ENCODE assay signal across 1 cellular context in the genomic region with DNA sequence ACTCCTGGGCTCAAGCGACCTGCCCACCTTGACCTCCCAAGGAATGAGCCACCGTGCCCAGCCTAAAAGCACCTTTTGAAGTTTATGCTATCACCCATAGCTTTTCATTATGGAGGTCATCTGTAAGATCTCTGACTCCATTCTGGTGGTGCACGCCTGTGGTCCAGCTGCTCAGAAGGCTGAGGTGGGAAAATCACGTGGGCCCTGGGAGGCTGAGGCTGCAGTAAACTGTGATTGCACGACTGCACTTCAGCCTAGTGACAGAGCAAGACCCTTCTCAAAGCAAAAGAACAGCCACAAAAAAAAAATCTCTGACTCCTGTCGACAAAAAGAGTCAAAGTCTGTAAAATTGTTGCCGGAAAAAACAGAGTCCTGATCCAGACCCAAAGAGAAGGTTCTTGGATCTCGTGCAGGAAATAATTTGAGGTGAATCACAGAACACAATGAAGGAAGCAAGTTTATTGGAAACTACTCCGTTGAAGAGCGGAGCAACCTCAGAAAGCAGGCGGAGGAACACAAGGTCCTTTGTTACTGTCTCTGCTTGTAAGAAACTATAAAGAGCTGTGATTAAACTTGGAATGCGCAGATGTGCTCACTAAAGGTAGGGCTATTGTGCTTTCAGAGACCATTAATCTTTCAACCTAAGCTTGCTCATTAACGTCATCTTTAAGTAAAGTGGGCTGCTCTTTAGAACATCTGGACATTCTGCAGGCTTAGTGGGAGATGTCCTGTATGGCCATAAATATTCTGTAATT.
TF ChIP-seq lines count a peak whose summit lies in the region.

No MANE protein-coding gene starts in this region.

TF ChIP-seq in HepG2, 621 proteins besides CTCF, POLR2A, EP300 and RAD21:
- TF ChIP-seq ZNF552 (CRISPR knock-in tag; IDR thresholded peaks at IDR 0.05; ENCODE audit: borderline replicate concordance) (no peak), ZNF556 (CRISPR knock-in tag; IDR thresholded peaks at IDR 0.05; ENCODE audit: borderline replicate concordance) (no peak), FIP1L1 (IDR thresholded peaks at IDR 0.05; ENCODE audit: borderline replicate concordance, insufficient read depth, low read depth, low read length) (no peak), ZNF20 (CRISPR knock-in tag; IDR thresholded peaks at IDR 0.05) (no peak), ZNF773 (CRISPR knock-in tag; IDR thresholded peaks at IDR 0.05; ENCODE audit: borderline replicate concordance) (no peak), ZNF44 (CRISPR knock-in tag; IDR thresholded peaks at IDR 0.05) (no peak), PBX3 (CRISPR knock-in tag; IDR thresholded peaks at IDR 0.05; ENCODE audit: borderline replicate concordance) (no peak), MBNL3 (CRISPR knock-in tag; conservative IDR thresholded peaks at IDR 0.05) (no peak), MAF1 (CRISPR knock-in tag; IDR thresholded peaks at IDR 0.05; ENCODE audit: borderline replicate concordance) (no peak), RFXAP (CRISPR knock-in tag; IDR thresholded peaks at IDR 0.05; ENCODE audit: borderline replicate concordance) (no peak), HNRNPUL1 (IDR thresholded peaks at IDR 0.05; ENCODE audit: low read depth, low read length) (no peak), FOXP4 (CRISPR knock-in tag; IDR thresholded peaks at IDR 0.05) (no peak), NCOA1 (CRISPR knock-in tag; IDR thresholded peaks at IDR 0.05) (no peak), ARNT (IDR thresholded peaks at IDR 0.05) (no peak), ZMAT3 (CRISPR knock-in tag; conservative IDR thresholded peaks at IDR 0.05) (no peak), ZNF577 (CRISPR knock-in tag; IDR thresholded peaks at IDR 0.05; ENCODE audit: borderline replicate concordance, low read depth) (no peak), FLYWCH1 (CRISPR knock-in tag; IDR thresholded peaks at IDR 0.05) (no peak)
- TF ChIP-seq, protein P1, sequence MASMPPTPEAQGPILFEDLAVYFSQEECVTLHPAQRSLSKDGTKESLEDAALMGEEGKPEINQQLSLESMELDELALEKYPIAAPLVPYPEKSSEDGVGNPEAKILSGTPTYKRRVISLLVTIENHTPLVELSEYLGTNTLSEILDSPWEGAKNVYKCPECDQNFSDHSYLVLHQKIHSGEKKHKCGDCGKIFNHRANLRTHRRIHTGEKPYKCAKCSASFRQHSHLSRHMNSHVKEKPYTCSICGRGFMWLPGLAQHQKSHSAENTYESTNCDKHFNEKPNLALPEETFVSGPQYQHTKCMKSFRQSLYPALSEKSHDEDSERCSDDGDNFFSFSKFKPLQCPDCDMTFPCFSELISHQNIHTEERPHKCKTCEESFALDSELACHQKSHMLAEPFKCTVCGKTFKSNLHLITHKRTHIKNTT (CRISPR knock-in tag; IDR thresholded peaks at IDR 0.05) = no peak
- TF ChIP-seq, protein P2, sequence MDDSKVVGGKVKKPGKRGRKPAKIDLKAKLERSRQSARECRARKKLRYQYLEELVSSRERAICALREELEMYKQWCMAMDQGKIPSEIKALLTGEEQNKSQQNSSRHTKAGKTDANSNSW (CRISPR knock-in tag; IDR thresholded peaks at IDR 0.05; ENCODE audit: borderline replicate concordance) = no peak
